Comparison of ENCODE assay signal across 26 cellular contexts in the genomic region with DNA sequence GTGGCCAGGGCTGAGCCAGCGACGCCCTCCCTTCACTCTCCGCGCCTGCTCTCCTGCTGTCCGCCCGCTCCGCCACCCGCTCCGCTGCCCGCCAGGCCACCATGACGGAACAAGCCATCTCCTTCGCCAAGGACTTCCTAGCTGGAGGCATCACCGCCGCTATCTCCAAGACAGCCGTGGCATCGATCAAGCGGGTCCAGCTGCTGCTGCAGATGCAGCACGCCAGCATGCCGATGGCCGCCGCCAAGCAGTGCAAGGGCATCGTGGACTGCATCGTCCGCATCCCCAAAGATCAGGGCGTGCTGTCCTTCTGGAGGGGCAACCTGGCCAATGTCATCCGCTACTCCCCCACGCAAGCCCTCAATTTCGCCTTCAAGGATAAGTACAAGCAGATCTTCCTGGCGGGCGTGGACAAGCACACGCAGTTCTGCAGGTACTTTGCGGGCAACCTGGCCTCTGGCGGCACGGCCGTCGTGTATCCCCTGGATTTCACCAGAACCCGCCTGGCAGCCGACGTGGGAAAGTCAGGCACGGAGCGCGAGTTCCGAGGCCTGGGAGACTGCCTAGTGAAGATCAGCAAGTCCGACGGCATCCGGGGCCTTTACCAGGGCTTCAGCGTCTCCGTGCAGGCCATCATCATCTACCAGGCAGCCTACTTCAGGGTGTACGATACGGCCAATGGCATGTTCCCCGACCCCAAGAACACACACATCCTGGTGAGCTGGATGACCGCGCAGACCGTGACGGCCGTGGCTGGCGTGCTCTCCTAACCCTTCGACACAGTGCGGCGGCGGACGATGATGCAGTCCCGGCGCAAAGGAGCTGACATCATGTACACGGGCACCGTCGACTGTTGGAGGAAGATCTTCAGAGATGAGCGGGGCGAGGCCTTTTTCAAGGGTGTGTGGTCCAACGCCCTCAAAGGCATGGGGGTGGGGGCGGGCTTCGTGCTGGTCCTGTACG.
"Had no signal": no experiment of that assay in that cellular context is flagged by ENCODE, and none has a peak within 500 bp of the region (broad histone marks: within the 10 kb centered on the region; RNA-seq: fewer than 3 reads in every experiment).

No MANE protein-coding gene starts in this region.

- H3K27me3 ChIP-seq: ascending aorta, cardiac muscle cell, gastrocnemius medialis, left lung, pancreas, vagina had no signal

- H3K4me3 ChIP-seq: ascending aorta, cardiac muscle cell, gastrocnemius medialis, left lung, pancreas, psoas muscle, smooth muscle cell, thoracic aorta, vagina had no signal

- H3K4me1 ChIP-seq: ascending aorta, gastrocnemius medialis, left lung, pancreas, psoas muscle, vagina had no signal

- DNase-seq: activated CD4-positive, alpha-beta memory T cell treated with anti-CD3 and anti-CD28 coated beads for 36 hours; activated CD4-positive, alpha-beta T cell treated with anti-CD3 and anti-CD28 coated beads, Interleukin-2, amount 10 ng/mL, durations not matched to agents 24 days and 14 days; activated CD4-positive, CD25-positive, alpha-beta regulatory T cell treated with anti-CD3 and anti-CD28 coated beads, Interleukin-2, amount 50 U/mL, for 72 hours; activated CD8-positive, alpha-beta memory T cell treated with anti-CD3 and anti-CD28 coated beads, Interleukin-2, amount 50 U/mL, for 4 hours; activated effector memory CD4-positive, alpha-beta T cell treated with anti-CD3 and anti-CD28 coated beads, Interleukin-2, amount 50 U/mL, for 16 hours; activated naive CD4-positive, alpha-beta T cell treated with anti-CD3 and anti-CD28 coated beads, Interleukin-2, amount 10 ng/mL, durations not matched to agents 7 days and 5 days; activated naive CD8-positive, alpha-beta T cell treated with anti-CD3 and anti-CD28 coated beads, Interleukin-2, amount 10 ng/mL, durations not matched to agents 7 days and 5 days; activated T-cell treated with anti-CD3 and anti-CD28 coated beads, Interleukin-2, amount 50 U/mL, for 1 hour; cortex of kidney; effector memory CD8-positive, alpha-beta T cell; erythroblast; gastrocnemius medialis; hippocampal formation; immature natural killer cell; mammary epithelial cell; nephron progenitor cell; stimulated activated CD4-positive, alpha-beta T cell treated with anti-CD3 and anti-CD28 coated beads, Interleukin-15, amount 100 ng/mL, for 24 hours; stimulated activated naive CD4-positive, alpha-beta T cell treated with Interleukin-2 at 50 U/mL for 16 hours had no signal

- ATAC-seq: effector memory CD8-positive, alpha-beta T cell; gastrocnemius medialis; left lung; pancreas; psoas muscle had no signal

- H3K4me2 ChIP-seq: smooth muscle cell had no signal

- FAIRE-seq: pancreas had no signal

- H3K36me3 ChIP-seq: ascending aorta, cardiac muscle cell, gastrocnemius medialis, left lung, pancreas, thoracic aorta, vagina had no signal

- H3K27ac ChIP-seq: ascending aorta, cardiac muscle cell, gastrocnemius medialis, left lung, pancreas, psoas muscle, thoracic aorta, vagina had no signal

- H3K9me3 ChIP-seq: ascending aorta, gastrocnemius medialis, pancreas, psoas muscle, thoracic aorta, vagina had no signal
